12 cellular contexts compared by ENCODE assay signal in genomic region chr1:19342077-19342775, GRCh38. TPM values are rescaled to one million over a fixed set of nuclear protein-coding genes. Genes with fewer than 3 reads are reported as not detected.
DNase-seq lines count a peak whose midpoint lies in the region; ATAC-seq, FAIRE-seq and TF ChIP-seq lines count a peak whose summit lies in the region.
"Had no signal": no experiment of that assay in that cellular context is flagged by ENCODE, and none has a peak within 500 bp of the region (broad histone marks: within the 10 kb centered on the region; RNA-seq: fewer than 3 reads in every experiment).

No MANE protein-coding gene starts in this region.

- 0 out of 2 replicates have a peak, but pooled peaks have one; percentile 3 for ATAC-seq in Panc1
- no peak for ATAC-seq in psoas muscle
- no peak for ATAC-seq in HG03460 (IDR thresholded peaks at IDR 0.05; ENCODE audit: unreplicated experiment)

- H3K9me3 ChIP-seq in Panc1 (ENCODE audit: control insufficient read depth, insufficient read depth, low read depth, low read length) (no peaks in the 10 kb centered on the region), psoas muscle (no peaks in the 10 kb centered on the region)
- H3K9me3 ChIP-seq: BLaER1 treated with 17β-estradiol and CSF1 and Interleukin-3, amounts not matched to agents 10 nM and 100 nM had no signal

- 71 to 75% (median 75%) methylated on average over 28 of the region's 28 CpGs for WGBS in psoas muscle, 3 donors

- TF ChIP-seq CTCF in Panc1 (IDR thresholded peaks at IDR 0.05) = no peak
- TF ChIP-seq CTCF in psoas muscle (IDR thresholded peaks at IDR 0.05) = no peak

- CTCF ChIA-PET in Panc1 (lab: Charles Lee) = interaction anchor here (0.6 to 0.7 kb wide), 3 partner anchors 55 to 320 kb away, joined by 3 to 8 read pairs (median 5); no protein-coding TSS in a partner anchor

- intact Hi-C loops in Panc1 (cut with micrococcal nuclease; ENCODE audit: unreplicated experiment) (loop anchor here (5.0 kb wide), 1 partner anchor 310 kb away; no protein-coding TSS in a partner anchor), psoas muscle (cut with DNase I) (loop anchor here in 1 of 2 donors (2.0 kb wide), 1 partner anchor 315 kb away; no protein-coding TSS in a partner anchor)

- H3K36me3 ChIP-seq in Panc1 (ENCODE audit: control insufficient read depth, insufficient read depth, low read length) = peaks cover 5% of the 10 kb centered on the region; the same call in 1 of the 2 replicates
- peaks cover 3 to 68% of the 10 kb centered on the region in 2 donors for H3K36me3 ChIP-seq in psoas muscle (ENCODE audit: insufficient read depth in 1 of 2, low read depth in 1 of 2)

- POLR2A ChIA-PET in Panc1 (lab: Charles Lee) = no interaction called here

- no peak for FAIRE-seq in GM19239 (lab: Jason Lieb, UNC)
- FAIRE-seq in RCC 7860 (lab: Jason Lieb, UNC) = no peak
- FAIRE-seq: small intestine had no signal

- no TSS peak for BruUV-seq in Panc1 (replicated peaks; lab: Mats Ljungman, UMichigan)

- peak; percentile 28 for DNase-seq in GM04504 (ENCODE audit: low read depth)
- no peak for DNase-seq in Panc1 (ENCODE audit: low read depth, low spot score)
- DNase-seq in fibroblast of the conjunctiva (ENCODE audit: low read depth) = peak; percentile 49
- DNase-seq in psoas muscle = peak; percentile 53 to 77
- no peak for DNase-seq in GM19239 (ENCODE audit: insufficient read length, low spot score)
- DNase-seq in HuH-7.5 (ENCODE audit: low spot score) = no peak
- DNase-seq in RCC 7860 (ENCODE audit: low spot score) = no peak
- DNase-seq: DMS79 had no signal

- no peak overlapping the region for H3K27ac ChIP-seq in Panc1 (ENCODE audit: low read length)
- H3K27ac ChIP-seq in psoas muscle = no peak overlapping the region
- H3K27ac ChIP-seq: BLaER1 treated with 17β-estradiol and CSF1 and Interleukin-3, amounts not matched to agents 10 nM and 100 nM; foreskin keratinocyte had no signal

- in situ Hi-C loops in Panc1 (cut with HindIII; ENCODE audit: low pct_unique_long_range_greater_than_20kb, low sequenced_read_pairs) = no loop called here

- H3K27me3 ChIP-seq in Panc1 (ENCODE audit: control insufficient read depth, insufficient read depth, low read length) = no peaks in the 10 kb centered on the region
- H3K27me3 ChIP-seq in psoas muscle (ENCODE audit: insufficient read depth in 3 of 3, low read length in 2 of 3) = no peaks in the 10 kb centered on the region
- H3K27me3 ChIP-seq: BLaER1 treated with 17β-estradiol and CSF1 and Interleukin-3, amounts not matched to agents 10 nM and 100 nM; foreskin keratinocyte had no signal

- H3K4me3 ChIP-seq in Panc1 (ENCODE audit: low read depth in 2 of 2, low read length in 2 of 2) (no peak overlapping the region), psoas muscle (no peak overlapping the region)
- H3K4me3 ChIP-seq: BLaER1 treated with 17β-estradiol and CSF1 and Interleukin-3, amounts not matched to agents 10 nM and 100 nM had no signal

- H3K4me1 ChIP-seq in Panc1 (ENCODE audit: control insufficient read depth, insufficient read depth, low read length) (0 out of 2 replicates have a peak, but pooled peaks cover 3% of the 10 kb centered on the region), psoas muscle (no peaks in the 10 kb centered on the region)
- H3K4me1 ChIP-seq: foreskin keratinocyte had no signal

RNA-seq across cellular contexts. Expression of gene SLC66A1, which starts 30.1 kb away (rescaled TPM):
- total RNA-seq in Panc1 (2021; ENCODE audit: unreplicated experiment) (42.0 TPM), psoas muscle (10 to 100 TPM in 2 of 4 donors, 1 to 10 TPM in 2; 8.0 to 18.0 (median 10.1) TPM)
- polyA plus RNA-seq in Panc1 (2012; ENCODE audit: insufficient read length) = 56.7 TPM
- polyA plus RNA-seq in psoas muscle = 10 to 100 TPM; 18.6 to 25.8 (median 24.4) TPM

RNA-seq across cellular contexts. Expression of gene AKR7A2, which starts 30.3 kb away (rescaled TPM):
- total RNA-seq in Panc1 (2021; ENCODE audit: unreplicated experiment) (86.6 TPM), psoas muscle (10 to 100 TPM; 30.3 to 52.2 (median 36.3) TPM)
- polyA plus RNA-seq in Panc1 (2012; ENCODE audit: insufficient read length) = 125 TPM
- polyA plus RNA-seq in psoas muscle = 10 to 100 TPM; 24.6 to 29.0 (median 28.1) TPM

RNA-seq across cellular contexts. Expression of gene AKR7A3, which starts 53.7 kb away (rescaled TPM):
- total RNA-seq in Panc1 (2021; ENCODE audit: unreplicated experiment) = 1.4 TPM
- polyA plus RNA-seq in Panc1 (2012; ENCODE audit: insufficient read length) = 0.47 TPM
- under 1 TPM in 3 of 4 donors, not detected in 1; 0.20 to 0.36 (median 0.34) TPM for total RNA-seq in psoas muscle
- under 1 TPM; 0.15 to 0.42 (median 0.34) TPM for polyA plus RNA-seq in psoas muscle

Comparison
In these comparisons a context has a peak if more than half of its experiments do, and no peak if none do; other contexts are left out.
1. DNase-seq: peak in GM04504 (single experiment), fibroblast of the conjunctiva (single experiment) and psoas muscle (2 of 2); none in Panc1 (single experiment), GM19239 (single experiment), HuH-7.5 (single experiment) and RCC 7860 (single experiment).